ENCODE assay signal across 1 cellular context in the genomic region with DNA sequence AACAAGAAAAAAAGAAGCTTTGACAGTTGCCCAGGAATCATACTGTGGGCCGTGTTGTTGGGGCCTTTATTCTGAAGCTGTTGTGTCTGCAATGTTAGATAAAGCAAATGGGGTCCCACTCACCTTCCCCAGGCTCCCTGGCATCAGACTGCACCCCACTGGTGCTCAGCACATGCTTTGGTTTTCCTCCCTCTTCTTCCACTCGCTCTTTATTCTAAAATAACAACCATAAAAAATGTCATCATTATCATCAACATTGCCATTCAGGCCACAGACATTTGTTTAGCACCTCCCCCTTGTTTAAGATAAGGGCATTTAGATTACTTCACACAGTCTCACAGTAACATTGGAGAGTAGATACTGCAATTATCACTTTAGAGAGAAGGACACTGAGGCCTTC.
TF ChIP-seq lines count a peak whose summit lies in the region.

No MANE protein-coding gene starts in this region.

TF ChIP-seq in K562, 482 proteins besides CTCF, POLR2A, EP300 and RAD21 (continued from another document):
- TF ChIP-seq, protein P1, sequence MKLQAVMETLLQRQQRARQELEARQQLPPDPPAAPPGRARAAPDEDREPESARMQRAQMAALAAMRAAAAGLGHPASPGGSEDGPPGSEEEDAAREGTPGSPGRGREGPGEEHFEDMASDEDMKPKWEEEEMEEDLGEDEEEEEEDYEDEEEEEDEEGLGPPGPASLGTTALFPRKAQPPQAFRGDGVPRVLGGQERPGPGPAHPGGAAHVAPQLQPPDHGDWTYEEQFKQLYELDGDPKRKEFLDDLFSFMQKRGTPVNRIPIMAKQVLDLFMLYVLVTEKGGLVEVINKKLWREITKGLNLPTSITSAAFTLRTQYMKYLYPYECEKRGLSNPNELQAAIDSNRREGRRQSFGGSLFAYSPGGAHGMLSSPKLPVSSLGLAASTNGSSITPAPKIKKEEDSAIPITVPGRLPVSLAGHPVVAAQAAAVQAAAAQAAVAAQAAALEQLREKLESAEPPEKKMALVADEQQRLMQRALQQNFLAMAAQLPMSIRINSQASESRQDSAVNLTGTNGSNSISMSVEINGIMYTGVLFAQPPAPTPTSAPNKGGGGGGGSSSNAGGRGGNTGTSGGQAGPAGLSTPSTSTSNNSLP (IDR thresholded peaks at IDR 0.05; ENCODE audit: borderline replicate concordance, low read depth, low read length) = peak; percentile 33; the same call in 1 of the 2 replicates
- TF ChIP-seq, protein P2, sequence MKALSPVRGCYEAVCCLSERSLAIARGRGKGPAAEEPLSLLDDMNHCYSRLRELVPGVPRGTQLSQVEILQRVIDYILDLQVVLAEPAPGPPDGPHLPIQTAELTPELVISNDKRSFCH (CRISPR knock-in tag; IDR thresholded peaks at IDR 0.05) = no peak
- TF ChIP-seq, protein P2 (tag; IDR thresholded peaks at IDR 0.05) = no peak
